In genomic region chr17:5438716-5439445, GRCh38 we compare ENCODE assay signal across 8 cellular contexts. TPM values are rescaled to one million over a fixed set of nuclear protein-coding genes. Genes with fewer than 3 reads are reported as not detected.
DNase-seq lines count a peak whose midpoint lies in the region; ATAC-seq, FAIRE-seq and TF ChIP-seq lines count a peak whose summit lies in the region.

Gene C1QBP, minus strand, starts transcription at chr17:5439155. Its CDS starts 82 bp downstream, at chr17:5439073.

- H3K4me3 ChIP-seq in psoas muscle: peak within 1 kb of the TSS; percentile 90

- peak within 1 kb of the TSS; percentile 84 for H3K4me3 Mint-ChIP-seq in T-helper 1 cell treated with Interleukin-12 subunit alpha and Interleukin-12 subunit beta and Interleukin-4 antibody, amounts not matched to agents 30 μg/mL and 1 μg/mL, for 36 hours

- intact Hi-C loops in left ventricle myocardium superior (cut with micrococcal nuclease): no loop called here
- intact Hi-C loops in psoas muscle (cut with DNase I): loop anchor here (1.0 to 10.0 kb wide), 2 partner anchors 184 to 190 kb away; no protein-coding TSS in a partner anchor

- H3K27me3 ChIP-seq in psoas muscle (ENCODE audit: insufficient read depth in 3 of 3, low read length in 2 of 3): no peaks in the 10 kb centered on the region

- whole genome bisulfite sequencing in psoas muscle, 3 donors: 0 to 1% (median 0%) methylated on average over 60 to 75 of the region's 75 CpGs

- no peaks in the 10 kb centered on the region for H3K9me3 Mint-ChIP-seq in T-helper 1 cell treated with Interleukin-12 subunit alpha and Interleukin-12 subunit beta and Interleukin-4 antibody, amounts not matched to agents 30 μg/mL and 1 μg/mL, for 36 hours

- H3K27ac ChIP-seq in psoas muscle: peak within 1 kb of the TSS; percentile 84

- peaks cover 35% of the 10 kb centered on the region for H3K36me3 Mint-ChIP-seq in T-helper 1 cell treated with Interleukin-12 subunit alpha and Interleukin-12 subunit beta and Interleukin-4 antibody, amounts not matched to agents 30 μg/mL and 1 μg/mL, for 36 hours (ENCODE audit: low read depth)

- H3K36me3 ChIP-seq in psoas muscle (ENCODE audit: insufficient read depth in 1 of 2, low read depth in 1 of 2): peaks cover 15 to 63% of the 10 kb centered on the region in 2 donors

- ATAC-seq in HG02840 (IDR thresholded peaks at IDR 0.05; ENCODE audit: low FRiP score, unreplicated experiment) (peak; percentile 73), left ventricle myocardium superior (peak; percentile 97), psoas muscle (peak; percentile 95 to 98 (median 96))

- H3K9me3 ChIP-seq in psoas muscle: no peaks in the 10 kb centered on the region

- no peaks in the 10 kb centered on the region for H3K27me3 Mint-ChIP-seq in T-helper 1 cell treated with Interleukin-12 subunit alpha and Interleukin-12 subunit beta and Interleukin-4 antibody, amounts not matched to agents 30 μg/mL and 1 μg/mL, for 36 hours (ENCODE audit: low read depth)

- peak within 1 kb of the TSS; percentile 87 for H3K27ac Mint-ChIP-seq in T-helper 1 cell treated with Interleukin-12 subunit alpha and Interleukin-12 subunit beta and Interleukin-4 antibody, amounts not matched to agents 30 μg/mL and 1 μg/mL, for 36 hours

- peaks cover 6% of the 10 kb centered on the region for H3K4me1 ChIP-seq in psoas muscle

- peak; percentile 97 for FAIRE-seq in GM12892 (lab: Jason Lieb, UNC)
- FAIRE-seq in urothelium cell line (lab: Jason Lieb, UNC): no peak

- peak; percentile 93 for TF ChIP-seq POLR2A in GM12892 (IDR thresholded peaks at IDR 0.05; ENCODE audit: low read depth, low read length)

- TF ChIP-seq CTCF in psoas muscle (IDR thresholded peaks at IDR 0.05): peak; percentile 99

- peaks cover 37% of the 10 kb centered on the region for H3K4me1 Mint-ChIP-seq in T-helper 1 cell treated with Interleukin-12 subunit alpha and Interleukin-12 subunit beta and Interleukin-4 antibody, amounts not matched to agents 30 μg/mL and 1 μg/mL, for 36 hours (ENCODE audit: low read depth)

- DNase-seq in GM12892 (ENCODE audit: insufficient read length) (peak; percentile 90), NCI-H146 (lab: John Stamatoyannopoulos, UW) (peak; percentile 86), amniotic stem cell (lab: John Stamatoyannopoulos, UW) (peak; percentile 72), left ventricle myocardium superior (peak; percentile 95), psoas muscle (peak; percentile 93 to 95), urothelium cell line (ENCODE audit: low spot score) (peak; percentile 89)

RNA-seq across cellular contexts. Expression of gene C1QBP, which starts in this region (rescaled TPM):
- polyA plus RNA-seq in GM12892 (2012; ENCODE audit: missing spikeins): 456 TPM
- total RNA-seq in left ventricle myocardium superior (127 TPM), psoas muscle (100 to 1,000 TPM; 107 to 184 (median 128) TPM)
- 100 to 1,000 TPM; 166 to 472 (median 209) TPM for polyA plus RNA-seq in psoas muscle

Comparison
In these comparisons a context has a peak if more than half of its experiments do, and no peak if none do; other contexts are left out.
1. Peak in every context shown above with its lines: DNase-seq, ATAC-seq, H3K4me3 ChIP-seq and H3K27ac ChIP-seq.